27 cellular contexts compared by ENCODE assay signal in genomic region chr2:70551156-70551555, GRCh38. TPM values are rescaled to one million over a fixed set of nuclear protein-coding genes. Genes with fewer than 3 reads are reported as not detected.
A peak's percentile ranks its signal among the peaks of the same experiment; 100 is the strongest.
DNase-seq lines count a peak whose midpoint lies in the region; ATAC-seq and TF ChIP-seq lines count a peak whose summit lies in the region.
"Had no signal": no experiment of that assay in that cellular context is flagged by ENCODE, and none has a peak within 500 bp of the region (broad histone marks: within the 10 kb centered on the region; RNA-seq: fewer than 3 reads in every experiment).

No MANE protein-coding gene starts in this region.

- TF ChIP-seq CTCF in Loucy (conservative IDR thresholded peaks at IDR 0.05; ENCODE audit: low read length) (no peak), dorsolateral prefrontal cortex (IDR thresholded peaks at IDR 0.05 in 54 of 56, conservative IDR thresholded peaks at IDR 0.05 in 2 of 56; ENCODE audit: low read depth in 1 of 56, partially characterized antibody in 56 of 56) (no peak), adrenal gland (IDR thresholded peaks at IDR 0.05) (no peak)

- H3K9me2 ChIP-seq in Loucy (replicated peaks; ENCODE audit: low read depth, low read length): no peaks in the 10 kb centered on the region

- H3K27ac Mint-ChIP-seq in CD4-positive, alpha-beta memory T cell: peak overlapping the region in 6 of 7 donors; percentile 2 to 75 (median 8)
- H3K27ac Mint-ChIP-seq: activated naive CD8-positive, alpha-beta T cell; CD14-positive monocyte; endodermal cell; stimulated activated effector memory CD8-positive, alpha-beta T cell treated with anti-CD3 and anti-CD28 coated beads, Interleukin-12 subunit alpha, Interleukin-12 subunit beta, amount 100 ng/mL, for 72 hours; T-helper 1 cell treated with Interleukin-12 subunit alpha and Interleukin-12 subunit beta and Interleukin-4 antibody, amounts not matched to agents 30 μg/mL and 1 μg/mL, for 36 hours had no signal

- no peaks in the 10 kb centered on the region for H3K36me3 ChIP-seq in CD4-positive, alpha-beta memory T cell (ENCODE audit: insufficient read depth, low read length)
- H3K36me3 ChIP-seq in Loucy (ENCODE audit: insufficient read depth, low read length) (no peaks in the 10 kb centered on the region), adrenal gland (replicated peaks in 1 of 2) (no peaks in the 10 kb centered on the region)
- H3K36me3 ChIP-seq: HAP-1, left ventricle myocardium inferior, suprapubic skin, vagina had no signal

- H3K4me3 ChIP-seq in CD4-positive, alpha-beta memory T cell (ENCODE audit: low read length in 2 of 2): no peak overlapping the region
- no peak overlapping the region for H3K4me3 ChIP-seq in Loucy (ENCODE audit: low read length, poor library complexity, severe bottlenecking)
- peak overlapping the region in 2 of 59 donors; percentile 17 to 78 for H3K4me3 ChIP-seq in dorsolateral prefrontal cortex
- no peak overlapping the region for H3K4me3 ChIP-seq in adrenal gland
- H3K4me3 ChIP-seq: HAP-1, left ventricle myocardium inferior, suprapubic skin, vagina had no signal

- H2AFZ ChIP-seq in Loucy (ENCODE audit: low read length): no peak overlapping the region

- no peaks in the 10 kb centered on the region for H4K20me1 ChIP-seq in Loucy (ENCODE audit: insufficient read depth, low read length, poor library complexity, severe bottlenecking)

- H3K36me3 Mint-ChIP-seq in CD4-positive, alpha-beta memory T cell: peaks cover 0 to 3% of the 10 kb centered on the region in 2 donors
- H3K36me3 Mint-ChIP-seq: activated naive CD8-positive, alpha-beta T cell had no signal

- peak overlapping the region; percentile 4 for H3K4me2 ChIP-seq in Loucy (ENCODE audit: low read depth, low read length, poor library complexity, severe bottlenecking)
- H3K4me2 ChIP-seq: KMS-11 had no signal

- peak overlapping the region in 3 of 8 donors; percentile 6 to 58 (median 36) for H3K4me3 Mint-ChIP-seq in CD4-positive, alpha-beta memory T cell
- H3K4me3 Mint-ChIP-seq: activated naive CD8-positive, alpha-beta T cell; endodermal cell; stimulated activated effector memory CD8-positive, alpha-beta T cell treated with anti-CD3 and anti-CD28 coated beads, Interleukin-12 subunit alpha, Interleukin-12 subunit beta, amount 100 ng/mL, for 72 hours; T-helper 1 cell treated with Interleukin-12 subunit alpha and Interleukin-12 subunit beta and Interleukin-4 antibody, amounts not matched to agents 30 μg/mL and 1 μg/mL, for 36 hours had no signal

- no peak overlapping the region for H3K27ac ChIP-seq in CD4-positive, alpha-beta memory T cell (ENCODE audit: low read depth, low read length)
- H3K27ac ChIP-seq in dorsolateral prefrontal cortex: peak overlapping the region in 34 of 59 donors; percentile 3 to 99 (median 56)
- H3K27ac ChIP-seq in adrenal gland: no peak overlapping the region
- H3K27ac ChIP-seq: KMS-11, left ventricle myocardium inferior, suprapubic skin, vagina had no signal

- H3K27me3 ChIP-seq in CD4-positive, alpha-beta memory T cell (ENCODE audit: insufficient read depth, low read length): no peaks in the 10 kb centered on the region
- H3K27me3 ChIP-seq in Loucy (ENCODE audit: insufficient read depth, low read length, poor library complexity, severe bottlenecking): no peaks in the 10 kb centered on the region
- peaks cover 0 to 40% (median 10%) of the 10 kb centered on the region in 45 donors for H3K27me3 ChIP-seq in dorsolateral prefrontal cortex
- H3K27me3 ChIP-seq in adrenal gland: peaks cover 24% of the 10 kb centered on the region
- H3K27me3 ChIP-seq: vagina had no signal

- H3K9me3 Mint-ChIP-seq in CD4-positive, alpha-beta memory T cell: no peaks in the 10 kb centered on the region
- H3K9me3 Mint-ChIP-seq: endodermal cell; stimulated activated effector memory CD8-positive, alpha-beta T cell treated with anti-CD3 and anti-CD28 coated beads, Interleukin-12 subunit alpha, Interleukin-12 subunit beta, amount 100 ng/mL, for 72 hours; T-helper 1 cell treated with Interleukin-12 subunit alpha and Interleukin-12 subunit beta and Interleukin-4 antibody, amounts not matched to agents 30 μg/mL and 1 μg/mL, for 36 hours had no signal

- POLR2A ChIA-PET in CD4-positive, alpha-beta memory T cell (lab: Charles Lee; ENCODE audit: partially characterized antibody): interaction anchor here (1.3 kb wide), 1 partner anchor 110 kb away, joined by 4 read pairs; no protein-coding TSS in a partner anchor

- H3K9me3 ChIP-seq in CD4-positive, alpha-beta memory T cell (ENCODE audit: control insufficient read depth in 1 of 2, low read length in 2 of 2): no peaks in the 10 kb centered on the region
- H3K9me3 ChIP-seq in Loucy (ENCODE audit: insufficient read depth, low read depth, low read length) (no peaks in the 10 kb centered on the region), adrenal gland (replicated peaks in 1 of 3) (no peaks in the 10 kb centered on the region)
- H3K9me3 ChIP-seq: HAP-1, left ventricle myocardium inferior, suprapubic skin, vagina had no signal

- no peak overlapping the region for H3K9ac ChIP-seq in Loucy (ENCODE audit: low read depth, low read length, poor library complexity, severe bottlenecking)
- H3K9ac ChIP-seq: KMS-11 had no signal

- peaks cover 14 to 40% (median 26%) of the 10 kb centered on the region in 4 donors for H3K4me1 Mint-ChIP-seq in CD4-positive, alpha-beta memory T cell

- no peak for ATAC-seq in GM21528 (IDR thresholded peaks at IDR 0.05; ENCODE audit: low FRiP score, unreplicated experiment)
- ATAC-seq in GM19328 (IDR thresholded peaks at IDR 0.05; ENCODE audit: unreplicated experiment): no peak
- ATAC-seq: stimulated activated effector memory CD8-positive, alpha-beta T cell treated with anti-CD3 and anti-CD28 coated beads, Interleukin-12 subunit alpha, Interleukin-12 subunit beta, amount 100 ng/mL, for 72 hours had no signal

- WGBS in adrenal gland, 4 donors: 49 to 64% (median 51%) methylated on average over 7 of the region's 7 CpGs

- CTCF ChIA-PET in CD4-positive, alpha-beta memory T cell (lab: Charles Lee; ENCODE audit: partially characterized antibody): interaction anchor here (0.9 to 1.0 kb wide), 2 partner anchors 96 to 211 kb away, joined by 3 read pairs; no protein-coding TSS in a partner anchor

- peaks cover 10% of the 10 kb centered on the region; the same call in 1 of the 2 replicates for H3F3A ChIP-seq in Loucy (ENCODE audit: low read depth)

- H3K27me3 Mint-ChIP-seq in CD4-positive, alpha-beta memory T cell: peaks cover 0 to 4% of the 10 kb centered on the region in 2 donors
- H3K27me3 Mint-ChIP-seq: activated naive CD8-positive, alpha-beta T cell had no signal

- H3K4me1 ChIP-seq in CD4-positive, alpha-beta memory T cell (ENCODE audit: insufficient read depth, low read length): peaks cover 26% of the 10 kb centered on the region
- H3K4me1 ChIP-seq in Loucy (ENCODE audit: insufficient read depth, low read length, poor library complexity, severe bottlenecking) (peaks cover 31% of the 10 kb centered on the region), adrenal gland (replicated peaks in 1 of 2) (peaks cover 0 to 16% of the 10 kb centered on the region in 2 donors)
- H3K4me1 ChIP-seq: HAP-1 had no signal

- intact Hi-C loops in CD4-positive, alpha-beta memory T cell (cut with micrococcal nuclease): loop anchor here (5.0 kb wide), 1 partner anchor 209 kb away; no protein-coding TSS in a partner anchor
- intact Hi-C loops in dorsolateral prefrontal cortex (cut with DNase I): loop anchor here (5.0 to 10.0 kb wide), 3 partner anchors 66 to 249 kb away; partner anchors contain the start of gene FAM136A (in 1 of the 2)
- intact Hi-C loops in adrenal gland (cut with DNase I): no loop called here

- no peak for TF ChIP-seq POLR2A in adrenal gland (IDR thresholded peaks at IDR 0.05)

- H3K79me2 ChIP-seq in Loucy (ENCODE audit: insufficient read depth, low read length): peaks cover 6% of the 10 kb centered on the region; the same call in 1 of the 2 replicates

- DNase-seq in CD4-positive, alpha-beta memory T cell: no peak
- DNase-seq in dorsolateral prefrontal cortex (no peak), left kidney (ENCODE audit: low read depth, low spot score) (peak; percentile 76), adrenal gland (no peak), NCI-H1694 (lab: John Stamatoyannopoulos, UW) (no peak)
- DNase-seq: activated CD4-positive, alpha-beta T cell treated with anti-CD3 and anti-CD28 coated beads for 48 hours; endodermal cell; left ventricle myocardium inferior; midbrain; NCI-H1048; NCI-H187 treated with DMSO at 0.1 percent for 48 hours; NCI-H226; NCI-H82; OCI-M1; small intestine; stimulated activated CD4-positive, alpha-beta T cell treated with anti-CD3 and anti-CD28 coated beads, Interleukin-2, amount 100 ng/mL, for 24 hours had no signal

RNA-seq across cellular contexts. Expression of gene TGFA, which starts 2.5 kb away (rescaled TPM):
- total RNA-seq in CD4-positive, alpha-beta memory T cell: 1 to 10 TPM; 2.9 to 4.2 TPM
- polyA plus RNA-seq in CD4-positive, alpha-beta memory T cell: 1 to 10 TPM in 1 of 2 donors, under 1 TPM in 1; 0.46 to 1.8 TPM
- 10 to 100 TPM in 79 of 120 experiments, 1 to 10 TPM in 41; 4.2 to 47.1 (median 12.5) TPM for total RNA-seq in dorsolateral prefrontal cortex
- total RNA-seq in adrenal gland: 1 to 10 TPM in 5 of 8 donors, under 1 TPM in 3; 0.41 to 8.2 (median 1.3) TPM
- under 1 TPM; 0.16 to 0.30 (median 0.26) TPM for polyA plus RNA-seq in adrenal gland

Comparison
In these comparisons a context has a peak if more than half of its experiments do, and no peak if none do; other contexts are left out.
1. H3K27ac ChIP-seq: peak in dorsolateral prefrontal cortex (34 of 59); none in CD4-positive, alpha-beta memory T cell (single experiment) and adrenal gland (0 of 5).
2. intact Hi-C loops: an anchor here in CD4-positive, alpha-beta memory T cell (5.0 kb wide) and dorsolateral prefrontal cortex (5.0 to 10.0 kb wide); none called in adrenal gland.